In the genomic region with DNA sequence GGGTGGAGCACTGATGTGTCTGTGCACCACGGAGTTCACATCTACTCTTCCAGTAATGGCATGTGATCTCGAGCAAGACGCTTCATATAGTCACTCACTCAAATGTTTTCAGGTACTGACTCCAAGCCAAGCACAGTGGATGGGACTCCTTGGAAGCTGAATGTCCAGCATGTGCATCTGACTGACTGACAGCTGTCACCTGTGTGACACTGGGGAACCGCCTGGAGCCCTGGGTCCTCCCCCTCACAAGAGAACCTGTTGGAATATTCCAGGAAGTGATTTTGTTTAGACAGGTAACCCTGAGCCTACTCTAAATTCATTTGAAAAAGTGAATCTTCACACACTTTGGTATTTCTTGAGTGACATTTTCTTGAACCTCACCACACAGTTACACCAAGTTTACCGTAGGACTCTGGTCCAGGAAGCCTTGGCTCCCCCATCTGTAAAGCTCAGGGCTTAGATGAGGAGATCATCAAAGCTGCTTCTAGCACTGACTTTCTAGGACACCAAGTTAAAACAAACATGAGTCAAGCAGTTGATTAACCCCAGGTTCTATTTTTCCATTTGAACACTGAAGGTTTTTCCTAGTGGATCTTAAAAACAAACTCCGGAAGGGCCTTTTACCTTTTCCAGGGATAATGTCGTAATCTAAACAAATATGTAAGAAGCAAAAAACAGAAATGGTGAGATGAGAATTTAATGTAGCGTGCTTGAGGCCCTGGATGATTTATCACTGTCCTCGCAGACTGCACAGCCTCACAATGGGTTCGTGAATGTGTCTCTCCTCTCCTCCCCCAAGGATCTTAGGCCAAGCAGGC, we compare ENCODE assay signal across 1 cellular context.
TF ChIP-seq lines count a peak whose summit lies in the region.

No MANE protein-coding gene starts in this region.

TF ChIP-seq in HepG2, 621 proteins besides CTCF, POLR2A, EP300 and RAD21 (continued from another document and continues in another):
- TF ChIP-seq, protein P1, sequence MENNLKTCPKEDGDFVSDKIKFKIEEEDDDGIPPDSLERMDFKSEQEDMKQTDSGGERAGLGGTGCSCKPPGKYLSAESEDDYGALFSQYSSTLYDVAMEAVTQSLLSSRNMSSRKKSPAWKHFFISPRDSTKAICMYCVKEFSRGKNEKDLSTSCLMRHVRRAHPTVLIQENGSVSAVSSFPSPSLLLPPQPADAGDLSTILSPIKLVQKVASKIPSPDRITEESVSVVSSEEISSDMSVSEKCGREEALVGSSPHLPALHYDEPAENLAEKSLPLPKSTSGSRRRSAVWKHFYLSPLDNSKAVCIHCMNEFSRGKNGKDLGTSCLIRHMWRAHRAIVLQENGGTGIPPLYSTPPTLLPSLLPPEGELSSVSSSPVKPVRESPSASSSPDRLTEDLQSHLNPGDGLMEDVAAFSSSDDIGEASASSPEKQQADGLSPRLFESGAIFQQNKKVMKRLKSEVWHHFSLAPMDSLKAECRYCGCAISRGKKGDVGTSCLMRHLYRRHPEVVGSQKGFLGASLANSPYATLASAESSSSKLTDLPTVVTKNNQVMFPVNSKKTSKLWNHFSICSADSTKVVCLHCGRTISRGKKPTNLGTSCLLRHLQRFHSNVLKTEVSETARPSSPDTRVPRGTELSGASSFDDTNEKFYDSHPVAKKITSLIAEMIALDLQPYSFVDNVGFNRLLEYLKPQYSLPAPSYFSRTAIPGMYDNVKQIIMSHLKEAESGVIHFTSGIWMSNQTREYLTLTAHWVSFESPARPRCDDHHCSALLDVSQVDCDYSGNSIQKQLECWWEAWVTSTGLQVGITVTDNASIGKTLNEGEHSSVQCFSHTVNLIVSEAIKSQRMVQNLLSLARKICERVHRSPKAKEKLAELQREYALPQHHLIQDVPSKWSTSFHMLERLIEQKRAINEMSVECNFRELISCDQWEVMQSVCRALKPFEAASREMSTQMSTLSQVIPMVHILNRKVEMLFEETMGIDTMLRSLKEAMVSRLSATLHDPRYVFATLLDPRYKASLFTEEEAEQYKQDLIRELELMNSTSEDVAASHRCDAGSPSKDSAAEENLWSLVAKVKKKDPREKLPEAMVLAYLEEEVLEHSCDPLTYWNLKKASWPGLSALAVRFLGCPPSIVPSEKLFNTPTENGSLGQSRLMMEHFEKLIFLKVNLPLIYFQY (CRISPR knock-in tag; IDR thresholded peaks at IDR 0.05; ENCODE audit: borderline replicate concordance): no peak
- TF ChIP-seq, protein P2, sequence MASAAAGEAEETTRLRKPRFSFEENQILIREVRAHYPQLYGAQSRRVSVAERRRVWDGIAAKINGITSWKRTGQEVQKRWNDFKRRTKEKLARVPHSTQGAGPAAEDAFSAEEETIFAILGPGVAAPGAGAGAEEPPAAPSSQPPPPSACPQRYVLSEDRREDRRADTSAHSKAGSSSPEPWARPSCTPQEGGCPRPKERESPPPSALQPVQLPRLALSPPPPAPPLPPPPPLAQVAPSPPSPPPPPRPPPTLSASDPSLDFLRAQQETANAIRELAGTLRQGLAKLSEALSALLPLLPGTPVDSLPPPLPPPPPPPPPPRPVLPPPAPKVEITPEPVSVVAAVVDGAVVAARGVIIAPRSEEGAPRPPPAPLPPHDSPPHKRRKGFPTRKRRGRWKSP (CRISPR knock-in tag; IDR thresholded peaks at IDR 0.05): no peak
- no peak for TF ChIP-seq ZNF235 (CRISPR knock-in tag; IDR thresholded peaks at IDR 0.05; ENCODE audit: borderline replicate concordance)
- TF ChIP-seq, protein P3, sequence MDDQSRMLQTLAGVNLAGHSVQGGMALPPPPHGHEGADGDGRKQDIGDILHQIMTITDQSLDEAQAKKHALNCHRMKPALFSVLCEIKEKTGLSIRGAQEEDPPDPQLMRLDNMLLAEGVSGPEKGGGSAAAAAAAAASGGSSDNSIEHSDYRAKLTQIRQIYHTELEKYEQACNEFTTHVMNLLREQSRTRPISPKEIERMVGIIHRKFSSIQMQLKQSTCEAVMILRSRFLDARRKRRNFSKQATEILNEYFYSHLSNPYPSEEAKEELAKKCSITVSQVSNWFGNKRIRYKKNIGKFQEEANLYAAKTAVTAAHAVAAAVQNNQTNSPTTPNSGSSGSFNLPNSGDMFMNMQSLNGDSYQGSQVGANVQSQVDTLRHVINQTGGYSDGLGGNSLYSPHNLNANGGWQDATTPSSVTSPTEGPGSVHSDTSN (CRISPR knock-in tag; IDR thresholded peaks at IDR 0.05; ENCODE audit: borderline replicate concordance): no peak
- no peak for TF ChIP-seq MYNN (CRISPR knock-in tag; IDR thresholded peaks at IDR 0.05; ENCODE audit: low read depth)
- TF ChIP-seq, protein P4, sequence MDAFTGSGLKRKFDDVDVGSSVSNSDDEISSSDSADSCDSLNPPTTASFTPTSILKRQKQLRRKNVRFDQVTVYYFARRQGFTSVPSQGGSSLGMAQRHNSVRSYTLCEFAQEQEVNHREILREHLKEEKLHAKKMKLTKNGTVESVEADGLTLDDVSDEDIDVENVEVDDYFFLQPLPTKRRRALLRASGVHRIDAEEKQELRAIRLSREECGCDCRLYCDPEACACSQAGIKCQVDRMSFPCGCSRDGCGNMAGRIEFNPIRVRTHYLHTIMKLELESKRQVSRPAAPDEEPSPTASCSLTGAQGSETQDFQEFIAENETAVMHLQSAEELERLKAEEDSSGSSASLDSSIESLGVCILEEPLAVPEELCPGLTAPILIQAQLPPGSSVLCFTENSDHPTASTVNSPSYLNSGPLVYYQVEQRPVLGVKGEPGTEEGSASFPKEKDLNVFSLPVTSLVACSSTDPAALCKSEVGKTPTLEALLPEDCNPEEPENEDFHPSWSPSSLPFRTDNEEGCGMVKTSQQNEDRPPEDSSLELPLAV (CRISPR knock-in tag; conservative IDR thresholded peaks at IDR 0.05; ENCODE audit: low read depth): no peak
- TF ChIP-seq SAP130 (CRISPR knock-in tag; IDR thresholded peaks at IDR 0.05; ENCODE audit: low read depth): no peak
- no peak; the same call in none of the 2 replicates for TF ChIP-seq CREM (IDR thresholded peaks at IDR 0.05)
- TF ChIP-seq CREM (CRISPR knock-in tag; IDR thresholded peaks at IDR 0.05): no peak
- TF ChIP-seq ZNF629 (CRISPR knock-in tag; conservative IDR thresholded peaks at IDR 0.05): no peak
- TF ChIP-seq, protein P5, sequence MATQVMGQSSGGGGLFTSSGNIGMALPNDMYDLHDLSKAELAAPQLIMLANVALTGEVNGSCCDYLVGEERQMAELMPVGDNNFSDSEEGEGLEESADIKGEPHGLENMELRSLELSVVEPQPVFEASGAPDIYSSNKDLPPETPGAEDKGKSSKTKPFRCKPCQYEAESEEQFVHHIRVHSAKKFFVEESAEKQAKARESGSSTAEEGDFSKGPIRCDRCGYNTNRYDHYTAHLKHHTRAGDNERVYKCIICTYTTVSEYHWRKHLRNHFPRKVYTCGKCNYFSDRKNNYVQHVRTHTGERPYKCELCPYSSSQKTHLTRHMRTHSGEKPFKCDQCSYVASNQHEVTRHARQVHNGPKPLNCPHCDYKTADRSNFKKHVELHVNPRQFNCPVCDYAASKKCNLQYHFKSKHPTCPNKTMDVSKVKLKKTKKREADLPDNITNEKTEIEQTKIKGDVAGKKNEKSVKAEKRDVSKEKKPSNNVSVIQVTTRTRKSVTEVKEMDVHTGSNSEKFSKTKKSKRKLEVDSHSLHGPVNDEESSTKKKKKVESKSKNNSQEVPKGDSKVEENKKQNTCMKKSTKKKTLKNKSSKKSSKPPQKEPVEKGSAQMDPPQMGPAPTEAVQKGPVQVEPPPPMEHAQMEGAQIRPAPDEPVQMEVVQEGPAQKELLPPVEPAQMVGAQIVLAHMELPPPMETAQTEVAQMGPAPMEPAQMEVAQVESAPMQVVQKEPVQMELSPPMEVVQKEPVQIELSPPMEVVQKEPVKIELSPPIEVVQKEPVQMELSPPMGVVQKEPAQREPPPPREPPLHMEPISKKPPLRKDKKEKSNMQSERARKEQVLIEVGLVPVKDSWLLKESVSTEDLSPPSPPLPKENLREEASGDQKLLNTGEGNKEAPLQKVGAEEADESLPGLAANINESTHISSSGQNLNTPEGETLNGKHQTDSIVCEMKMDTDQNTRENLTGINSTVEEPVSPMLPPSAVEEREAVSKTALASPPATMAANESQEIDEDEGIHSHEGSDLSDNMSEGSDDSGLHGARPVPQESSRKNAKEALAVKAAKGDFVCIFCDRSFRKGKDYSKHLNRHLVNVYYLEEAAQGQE (IDR thresholded peaks at IDR 0.05; ENCODE audit: borderline replicate concordance in 1 of 2, low read depth in 1 of 2, low read length in 2 of 2): no peak
- TF ChIP-seq, protein P6, sequence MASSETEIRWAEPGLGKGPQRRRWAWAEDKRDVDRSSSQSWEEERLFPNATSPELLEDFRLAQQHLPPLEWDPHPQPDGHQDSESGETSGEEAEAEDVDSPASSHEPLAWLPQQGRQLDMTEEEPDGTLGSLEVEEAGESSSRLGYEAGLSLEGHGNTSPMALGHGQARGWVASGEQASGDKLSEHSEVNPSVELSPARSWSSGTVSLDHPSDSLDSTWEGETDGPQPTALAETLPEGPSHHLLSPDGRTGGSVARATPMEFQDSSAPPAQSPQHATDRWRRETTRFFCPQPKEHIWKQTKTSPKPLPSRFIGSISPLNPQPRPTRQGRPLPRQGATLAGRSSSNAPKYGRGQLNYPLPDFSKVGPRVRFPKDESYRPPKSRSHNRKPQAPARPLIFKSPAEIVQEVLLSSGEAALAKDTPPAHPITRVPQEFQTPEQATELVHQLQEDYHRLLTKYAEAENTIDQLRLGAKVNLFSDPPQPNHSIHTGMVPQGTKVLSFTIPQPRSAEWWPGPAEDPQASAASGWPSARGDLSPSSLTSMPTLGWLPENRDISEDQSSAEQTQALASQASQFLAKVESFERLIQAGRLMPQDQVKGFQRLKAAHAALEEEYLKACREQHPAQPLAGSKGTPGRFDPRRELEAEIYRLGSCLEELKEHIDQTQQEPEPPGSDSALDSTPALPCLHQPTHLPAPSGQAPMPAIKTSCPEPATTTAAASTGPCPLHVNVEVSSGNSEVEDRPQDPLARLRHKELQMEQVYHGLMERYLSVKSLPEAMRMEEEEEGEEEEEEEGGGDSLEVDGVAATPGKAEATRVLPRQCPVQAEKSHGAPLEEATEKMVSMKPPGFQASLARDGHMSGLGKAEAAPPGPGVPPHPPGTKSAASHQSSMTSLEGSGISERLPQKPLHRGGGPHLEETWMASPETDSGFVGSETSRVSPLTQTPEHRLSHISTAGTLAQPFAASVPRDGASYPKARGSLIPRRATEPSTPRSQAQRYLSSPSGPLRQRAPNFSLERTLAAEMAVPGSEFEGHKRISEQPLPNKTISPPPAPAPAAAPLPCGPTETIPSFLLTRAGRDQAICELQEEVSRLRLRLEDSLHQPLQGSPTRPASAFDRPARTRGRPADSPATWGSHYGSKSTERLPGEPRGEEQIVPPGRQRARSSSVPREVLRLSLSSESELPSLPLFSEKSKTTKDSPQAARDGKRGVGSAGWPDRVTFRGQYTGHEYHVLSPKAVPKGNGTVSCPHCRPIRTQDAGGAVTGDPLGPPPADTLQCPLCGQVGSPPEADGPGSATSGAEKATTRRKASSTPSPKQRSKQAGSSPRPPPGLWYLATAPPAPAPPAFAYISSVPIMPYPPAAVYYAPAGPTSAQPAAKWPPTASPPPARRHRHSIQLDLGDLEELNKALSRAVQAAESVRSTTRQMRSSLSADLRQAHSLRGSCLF (CRISPR knock-in tag; IDR thresholded peaks at IDR 0.05; ENCODE audit: borderline replicate concordance): no peak
- no peak for TF ChIP-seq ZNF782 (CRISPR knock-in tag; IDR thresholded peaks at IDR 0.05; ENCODE audit: borderline replicate concordance)
- no peak for TF ChIP-seq RFX1 (IDR thresholded peaks at IDR 0.05)
- TF ChIP-seq, protein P7, sequence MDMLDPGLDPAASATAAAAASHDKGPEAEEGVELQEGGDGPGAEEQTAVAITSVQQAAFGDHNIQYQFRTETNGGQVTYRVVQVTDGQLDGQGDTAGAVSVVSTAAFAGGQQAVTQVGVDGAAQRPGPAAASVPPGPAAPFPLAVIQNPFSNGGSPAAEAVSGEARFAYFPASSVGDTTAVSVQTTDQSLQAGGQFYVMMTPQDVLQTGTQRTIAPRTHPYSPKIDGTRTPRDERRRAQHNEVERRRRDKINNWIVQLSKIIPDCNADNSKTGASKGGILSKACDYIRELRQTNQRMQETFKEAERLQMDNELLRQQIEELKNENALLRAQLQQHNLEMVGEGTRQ (IDR thresholded peaks at IDR 0.05; ENCODE audit: low read depth, low read length): no peak
- TF ChIP-seq, protein P7 (CRISPR knock-in tag; IDR thresholded peaks at IDR 0.05; ENCODE audit: borderline replicate concordance): no peak
- TF ChIP-seq, protein P8, sequence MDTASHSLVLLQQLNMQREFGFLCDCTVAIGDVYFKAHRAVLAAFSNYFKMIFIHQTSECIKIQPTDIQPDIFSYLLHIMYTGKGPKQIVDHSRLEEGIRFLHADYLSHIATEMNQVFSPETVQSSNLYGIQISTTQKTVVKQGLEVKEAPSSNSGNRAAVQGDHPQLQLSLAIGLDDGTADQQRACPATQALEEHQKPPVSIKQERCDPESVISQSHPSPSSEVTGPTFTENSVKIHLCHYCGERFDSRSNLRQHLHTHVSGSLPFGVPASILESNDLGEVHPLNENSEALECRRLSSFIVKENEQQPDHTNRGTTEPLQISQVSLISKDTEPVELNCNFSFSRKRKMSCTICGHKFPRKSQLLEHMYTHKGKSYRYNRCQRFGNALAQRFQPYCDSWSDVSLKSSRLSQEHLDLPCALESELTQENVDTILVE (CRISPR knock-in tag; IDR thresholded peaks at IDR 0.05): no peak
- TF ChIP-seq, protein P9, sequence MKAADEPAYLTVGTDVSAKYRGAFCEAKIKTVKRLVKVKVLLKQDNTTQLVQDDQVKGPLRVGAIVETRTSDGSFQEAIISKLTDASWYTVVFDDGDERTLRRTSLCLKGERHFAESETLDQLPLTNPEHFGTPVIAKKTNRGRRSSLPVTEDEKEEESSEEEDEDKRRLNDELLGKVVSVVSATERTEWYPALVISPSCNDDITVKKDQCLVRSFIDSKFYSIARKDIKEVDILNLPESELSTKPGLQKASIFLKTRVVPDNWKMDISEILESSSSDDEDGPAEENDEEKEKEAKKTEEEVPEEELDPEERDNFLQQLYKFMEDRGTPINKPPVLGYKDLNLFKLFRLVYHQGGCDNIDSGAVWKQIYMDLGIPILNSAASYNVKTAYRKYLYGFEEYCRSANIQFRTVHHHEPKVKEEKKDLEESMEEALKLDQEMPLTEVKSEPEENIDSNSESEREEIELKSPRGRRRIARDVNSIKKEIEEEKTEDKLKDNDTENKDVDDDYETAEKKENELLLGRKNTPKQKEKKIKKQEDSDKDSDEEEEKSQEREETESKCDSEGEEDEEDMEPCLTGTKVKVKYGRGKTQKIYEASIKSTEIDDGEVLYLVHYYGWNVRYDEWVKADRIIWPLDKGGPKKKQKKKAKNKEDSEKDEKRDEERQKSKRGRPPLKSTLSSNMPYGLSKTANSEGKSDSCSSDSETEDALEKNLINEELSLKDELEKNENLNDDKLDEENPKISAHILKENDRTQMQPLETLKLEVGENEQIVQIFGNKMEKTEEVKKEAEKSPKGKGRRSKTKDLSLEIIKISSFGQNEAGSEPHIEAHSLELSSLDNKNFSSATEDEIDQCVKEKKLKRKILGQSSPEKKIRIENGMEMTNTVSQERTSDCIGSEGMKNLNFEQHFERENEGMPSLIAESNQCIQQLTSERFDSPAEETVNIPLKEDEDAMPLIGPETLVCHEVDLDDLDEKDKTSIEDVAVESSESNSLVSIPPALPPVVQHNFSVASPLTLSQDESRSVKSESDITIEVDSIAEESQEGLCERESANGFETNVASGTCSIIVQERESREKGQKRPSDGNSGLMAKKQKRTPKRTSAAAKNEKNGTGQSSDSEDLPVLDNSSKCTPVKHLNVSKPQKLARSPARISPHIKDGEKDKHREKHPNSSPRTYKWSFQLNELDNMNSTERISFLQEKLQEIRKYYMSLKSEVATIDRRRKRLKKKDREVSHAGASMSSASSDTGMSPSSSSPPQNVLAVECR (CRISPR knock-in tag; IDR thresholded peaks at IDR 0.05; ENCODE audit: borderline replicate concordance): no peak
- no peak for TF ChIP-seq TOPORS (CRISPR knock-in tag; IDR thresholded peaks at IDR 0.05)
- TF ChIP-seq ZNF558 (CRISPR knock-in tag; IDR thresholded peaks at IDR 0.05; ENCODE audit: borderline replicate concordance): no peak
- no peak for TF ChIP-seq SP2 (CRISPR knock-in tag; IDR thresholded peaks at IDR 0.05)
- TF ChIP-seq ZNF383 (CRISPR knock-in tag; IDR thresholded peaks at IDR 0.05; ENCODE audit: borderline replicate concordance): no peak
